19 cellular contexts compared by ENCODE assay signal in genomic region chr5:142304013-142304701, GRCh38. TPM values are rescaled to one million over a fixed set of nuclear protein-coding genes. Genes with fewer than 3 reads are reported as not detected.
DNase-seq lines count a peak whose midpoint lies in the region; ATAC-seq and TF ChIP-seq lines count a peak whose summit lies in the region.
"Had no signal": no experiment of that assay in that cellular context is flagged by ENCODE, and none has a peak within 500 bp of the region (broad histone marks: within the 10 kb centered on the region; RNA-seq: fewer than 3 reads in every experiment).

No MANE protein-coding gene starts in this region.

- CTCF ChIA-PET in HEK293 (lab: Yijun Ruan, JAX): interaction anchor here (0.6 kb wide), 1 partner anchor 474 kb away, joined by 3 read pairs; no protein-coding TSS in a partner anchor

- H3K27me3 ChIP-seq in ascending aorta: no peaks in the 10 kb centered on the region
- H3K27me3 ChIP-seq in smooth muscle cell (ENCODE audit: low read depth): no peaks in the 10 kb centered on the region
- H3K27me3 ChIP-seq: BE2C had no signal

- no peak overlapping the region for H3K9ac ChIP-seq in smooth muscle cell (ENCODE audit: low read depth)
- H3K9ac ChIP-seq: parathyroid adenoma had no signal

- peaks cover 0 to 7% (median 6%) of the 10 kb centered on the region in 4 donors for H3K4me1 Mint-ChIP-seq in naive thymus-derived CD8-positive, alpha-beta T cell

- H3F3A ChIP-seq in smooth muscle cell (ENCODE audit: low read depth): peaks cover 20% of the 10 kb centered on the region

- H3K9me3 Mint-ChIP-seq in naive thymus-derived CD8-positive, alpha-beta T cell: no peaks in the 10 kb centered on the region
- H3K9me3 Mint-ChIP-seq: activated CD4-positive, alpha-beta T cell treated with anti-CD3 and anti-CD28 coated beads, Interleukin-2, amount 10 ng/mL, durations not matched to agents 7 days and 5 days had no signal

- TF ChIP-seq CTCF in HEK293 (tag by site-specific recombination; IDR thresholded peaks at IDR 0.05): no peak
- TF ChIP-seq CTCF in ascending aorta (IDR thresholded peaks at IDR 0.05): no peak
- no peak for TF ChIP-seq CTCF in smooth muscle cell (IDR thresholded peaks at IDR 0.05; ENCODE audit: borderline replicate concordance, insufficient read depth, poor library complexity, severe bottlenecking)

- WGBS in smooth muscle cell (ENCODE audit: low lambda C conversion rate): 78% methylated on average over 14 of the region's 14 CpGs

- no peak overlapping the region for H3K27ac Mint-ChIP-seq in naive thymus-derived CD8-positive, alpha-beta T cell
- H3K27ac Mint-ChIP-seq: activated CD4-positive, alpha-beta T cell treated with anti-CD3 and anti-CD28 coated beads, Interleukin-2, amount 10 ng/mL, durations not matched to agents 7 days and 5 days had no signal

- H3K79me2 ChIP-seq in smooth muscle cell (ENCODE audit: low read depth): peaks cover 54% of the 10 kb centered on the region

- peaks cover 0 to 3% (median 0%) of the 10 kb centered on the region in 5 donors for H3K27me3 Mint-ChIP-seq in naive thymus-derived CD8-positive, alpha-beta T cell

- H2AFZ ChIP-seq in smooth muscle cell (ENCODE audit: low read depth): no peak overlapping the region
- H2AFZ ChIP-seq: parathyroid adenoma had no signal

- H3K4me3 Mint-ChIP-seq in naive thymus-derived CD8-positive, alpha-beta T cell: no peak overlapping the region
- H3K4me3 Mint-ChIP-seq: activated CD4-positive, alpha-beta T cell treated with anti-CD3 and anti-CD28 coated beads, Interleukin-2, amount 10 ng/mL, durations not matched to agents 7 days and 5 days had no signal

- peaks cover 87% of the 10 kb centered on the region for H4K20me1 ChIP-seq in smooth muscle cell (ENCODE audit: low read depth)

- no peaks in the 10 kb centered on the region for H3K36me3 Mint-ChIP-seq in naive thymus-derived CD8-positive, alpha-beta T cell

- ATAC-seq in left cardiac atrium (peak; percentile 21 to 68), HG03442 (IDR thresholded peaks at IDR 0.05; ENCODE audit: unreplicated experiment) (no peak), GM21423 (IDR thresholded peaks at IDR 0.05; ENCODE audit: unreplicated experiment) (no peak)
- ATAC-seq in naive thymus-derived CD8-positive, alpha-beta T cell: no peak

- peak in 1 of 2 donors; percentile 86 for DNase-seq in ascending aorta (ENCODE audit: low spot score in 2 of 2)
- DNase-seq in left cardiac atrium: no peak
- no peak for DNase-seq in smooth muscle cell (lab: John Stamatoyannopoulos, UW; ENCODE audit: unreplicated experiment)
- no peak for DNase-seq in activated gamma-delta T cell treated with Interleukin-2 at 50 U/mL for 16 hours
- DNase-seq in naive thymus-derived CD8-positive, alpha-beta T cell: no peak
- DNase-seq: activated CD4-positive, alpha-beta T cell treated with anti-CD3 and anti-CD28 coated beads, Interleukin-2, amount 10 ng/mL, durations not matched to agents 7 days and 5 days; activated CD8-positive, alpha-beta memory T cell treated with anti-CD3 and anti-CD28 coated beads, Interleukin-2, amount 50 U/mL, for 4 hours; activated gamma-delta T cell; BE2C; cortex of kidney; foreskin melanocyte; NCI-H2029; stimulated activated CD4-positive, alpha-beta T cell treated with anti-CD3 and anti-CD28 coated beads, Interleukin-4, amount 100 ng/mL, for 4 hours had no signal

- no peak overlapping the region; the same call in 1 of the 2 replicates for H3K27ac ChIP-seq in HEK293 (ENCODE audit: extremely low read depth, low read depth, low read length)
- H3K27ac ChIP-seq in ascending aorta: peak overlapping the region; percentile 78 to 85
- H3K27ac ChIP-seq in smooth muscle cell (ENCODE audit: low read depth): peak overlapping the region; percentile 40
- H3K27ac ChIP-seq: parathyroid adenoma, RWPE1 had no signal

- H3K36me3 ChIP-seq in HEK293 (ENCODE audit: control insufficient read depth in 2 of 2, insufficient read depth in 1 of 2, low read length in 2 of 2) (no peaks in the 10 kb centered on the region), ascending aorta (peaks cover 0 to 4% of the 10 kb centered on the region in 2 donors), smooth muscle cell (ENCODE audit: low read depth) (no peaks in the 10 kb centered on the region)

- H3K4me3 ChIP-seq in HEK293 (ENCODE audit: low read depth, low read length): no peak overlapping the region
- H3K4me3 ChIP-seq in ascending aorta: peak overlapping the region in 1 of 2 donors; percentile 5
- no peak overlapping the region for H3K4me3 ChIP-seq in smooth muscle cell
- H3K4me3 ChIP-seq: skin epidermis had no signal

- intact Hi-C loops in ascending aorta (cut with DNase I) (loop anchor here (2.0 kb wide), 1 partner anchor 21 kb away; no protein-coding TSS in a partner anchor), left cardiac atrium (cut with DNase I) (no loop called here)

- POLR2A ChIA-PET in HEK293 (lab: Yijun Ruan, JAX): no interaction called here
- POLR2A ChIA-PET in naive thymus-derived CD8-positive, alpha-beta T cell (lab: Charles Lee): no interaction called here

- H3K9me3 ChIP-seq in HEK293 (ENCODE audit: control insufficient read depth, insufficient read depth, low read depth, low read length): no peaks in the 10 kb centered on the region
- H3K9me3 ChIP-seq in ascending aorta: no peaks in the 10 kb centered on the region
- no peaks in the 10 kb centered on the region for H3K9me3 ChIP-seq in smooth muscle cell (replicated peaks; ENCODE audit: low read depth)
- H3K9me3 ChIP-seq: BE2C had no signal

- H3K4me1 ChIP-seq in HEK293 (ENCODE audit: control insufficient read depth, insufficient read depth, low read length): peaks cover 8% of the 10 kb centered on the region
- H3K4me1 ChIP-seq in ascending aorta: peaks cover 0 to 16% of the 10 kb centered on the region in 2 donors
- H3K4me1 ChIP-seq in smooth muscle cell (ENCODE audit: low read depth): no peaks in the 10 kb centered on the region

- no peak overlapping the region for H3K4me2 ChIP-seq in smooth muscle cell

TF ChIP-seq in HEK293, 187 proteins besides CTCF, POLR2A, EP300 and RAD21 (continues in another document):
- no peak for TF ChIP-seq ZNF416 (tag by site-specific recombination; IDR thresholded peaks at IDR 0.05)
- peak; percentile 94 for TF ChIP-seq ZNF692 (tag by site-specific recombination; IDR thresholded peaks at IDR 0.05)
- 0 out of 2 replicates have a peak, but pooled peaks have one; percentile 26 for TF ChIP-seq ZNF341 (tag by site-specific recombination; IDR thresholded peaks at IDR 0.05; ENCODE audit: low read depth)
- no peak for TF ChIP-seq ZNF664 (tag by site-specific recombination; IDR thresholded peaks at IDR 0.05)
- TF ChIP-seq ZNF302 (tag by site-specific recombination; IDR thresholded peaks at IDR 0.05; ENCODE audit: low read depth): no peak
- TF ChIP-seq OSR2 (tag by site-specific recombination; IDR thresholded peaks at IDR 0.05): peak; percentile 51
- TF ChIP-seq ZNF670 (tag by site-specific recombination; IDR thresholded peaks at IDR 0.05; ENCODE audit: low read depth): no peak
- no peak for TF ChIP-seq ZBTB48 (tag by site-specific recombination; IDR thresholded peaks at IDR 0.05)

RNA-seq across cellular contexts. Expression of gene SPRY4, which starts 20.7 kb away (rescaled TPM):
- 111 TPM for total RNA-seq in ascending aorta
- total RNA-seq in left cardiac atrium: 10 to 100 TPM; 13.3 to 30.6 TPM
- 62.7 and 74.2 TPM in 2 replicates for total RNA-seq in smooth muscle cell
- 47.4 and 49.3 TPM in 2 replicates for polyA plus RNA-seq in smooth muscle cell
- total RNA-seq in naive thymus-derived CD8-positive, alpha-beta T cell: not detected
- polyA plus RNA-seq in naive thymus-derived CD8-positive, alpha-beta T cell: not detected

Comparison
In these comparisons a context has a peak if more than half of its experiments do, and no peak if none do; other contexts are left out.
1. ATAC-seq: peak in left cardiac atrium (2 of 2); none in HG03442 (single experiment), GM21423 (single experiment) and naive thymus-derived CD8-positive, alpha-beta T cell (0 of 2).
2. RNA of gene SPRY4, which starts 20.7 kb away (total RNA-seq): 111 TPM in ascending aorta (single experiment), 62.7 to 74.2 TPM in smooth muscle cell and 13.3 to 30.6 TPM in left cardiac atrium; not detected in naive thymus-derived CD8-positive, alpha-beta T cell; every median in the first group is over 10 times any median in the second.